Comparison of ENCODE assay signal across 8 cellular contexts in genomic region chr6:117482240-117483003, GRCh38. TPM values are rescaled to one million over a fixed set of nuclear protein-coding genes. Genes with fewer than 3 reads are reported as not detected.
A peak's percentile ranks its signal among the peaks of the same experiment; 100 is the strongest.
DNase-seq lines count a peak whose midpoint lies in the region; ATAC-seq and TF ChIP-seq lines count a peak whose summit lies in the region.

Gene DCBLD1, plus strand, starts transcription at chr6:117482674. Its CDS starts 108 bp downstream, at chr6:117482782.

- H3K27me3 ChIP-seq in DOHH2 (ENCODE audit: control insufficient read depth, low read length) (peaks cover 41% of the 10 kb centered on the region), osteoblast (ENCODE audit: insufficient read depth, low read length) (no peaks in the 10 kb centered on the region)

- H3K4me3 Mint-ChIP-seq in activated naive CD8-positive, alpha-beta T cell treated with anti-CD3 and anti-CD28 coated beads, Interleukin-2, amount 10 ng/mL, durations not matched to agents 7 days and 5 days = peak within 1 kb of the TSS; percentile 91

- H3K27me3 Mint-ChIP-seq in activated naive CD8-positive, alpha-beta T cell treated with anti-CD3 and anti-CD28 coated beads, Interleukin-2, amount 10 ng/mL, durations not matched to agents 7 days and 5 days = peaks cover 41% of the 10 kb centered on the region

- H3K4me3 ChIP-seq in DOHH2 (ENCODE audit: low read length) (peak within 1 kb of the TSS; percentile 44), osteoblast (ENCODE audit: insufficient read depth, low read length) (peak within 1 kb of the TSS; percentile 91)

- peak within 1 kb of the TSS; percentile 64 for H3K4me2 ChIP-seq in DOHH2 (ENCODE audit: low read length)
- peak within 1 kb of the TSS; percentile 87 for H3K4me2 ChIP-seq in osteoblast (ENCODE audit: insufficient read depth, low read length)

- ATAC-seq in GM21576 (IDR thresholded peaks at IDR 0.05; ENCODE audit: unreplicated experiment) = peak; percentile 66
- peak; percentile 82 for ATAC-seq in activated naive CD8-positive, alpha-beta T cell treated with anti-CD3 and anti-CD28 coated beads, Interleukin-2, amount 10 ng/mL, durations not matched to agents 7 days and 5 days (ENCODE audit: low read depth)

- no peaks in the 10 kb centered on the region for H3F3A ChIP-seq in DOHH2 (ENCODE audit: control insufficient read depth, insufficient read depth)

- intact Hi-C loops in head of caudate nucleus (cut with DNase I) = loop anchor here (10.0 kb wide), 1 partner anchor 72 kb away; no protein-coding TSS in a partner anchor

- H4K20me1 ChIP-seq in DOHH2 (ENCODE audit: control insufficient read depth, insufficient read depth, low read depth, low read length) (no peaks in the 10 kb centered on the region), osteoblast (ENCODE audit: insufficient read depth, low read length) (no peaks in the 10 kb centered on the region)

- POLR2A ChIA-PET in activated naive CD8-positive, alpha-beta T cell treated with anti-CD3 and anti-CD28 coated beads, Interleukin-2, amount 10 ng/mL, durations not matched to agents 7 days and 5 days (lab: Charles Lee) = interaction anchor here (1.2 to 3.3 kb wide), 4 partner anchors 14 to 120 kb away, joined by 3 to 32 read pairs (median 7); partner anchors contain the start of gene GOPC

- H3K79me2 ChIP-seq in DOHH2 (ENCODE audit: control insufficient read depth, low read length) (no peaks in the 10 kb centered on the region), osteoblast (ENCODE audit: insufficient read depth, low read length) (peaks cover 39% of the 10 kb centered on the region)

- H3K27ac ChIP-seq in DOHH2 (ENCODE audit: low read depth, low read length) = no peak within 1 kb of the TSS
- H3K27ac ChIP-seq in osteoblast (ENCODE audit: low read depth, low read length) = peak within 1 kb of the TSS; percentile 76

- no peaks in the 10 kb centered on the region for H3K9me3 Mint-ChIP-seq in activated naive CD8-positive, alpha-beta T cell treated with anti-CD3 and anti-CD28 coated beads, Interleukin-2, amount 10 ng/mL, durations not matched to agents 7 days and 5 days

- peak within 1 kb of the TSS; percentile 84 for H2AFZ ChIP-seq in osteoblast (ENCODE audit: low read length)

- no peak for TF ChIP-seq CTCF in DOHH2 (IDR thresholded peaks at IDR 0.05; ENCODE audit: low read depth, low read length, poor library complexity, severe bottlenecking)
- TF ChIP-seq CTCF in osteoblast (IDR thresholded peaks at IDR 0.05; ENCODE audit: extremely low read depth, low read depth, low read length) = no peak

- H3K27ac Mint-ChIP-seq in activated naive CD8-positive, alpha-beta T cell treated with anti-CD3 and anti-CD28 coated beads, Interleukin-2, amount 10 ng/mL, durations not matched to agents 7 days and 5 days = peak within 1 kb of the TSS; percentile 81

- peaks cover 2% of the 10 kb centered on the region for H3K36me3 Mint-ChIP-seq in activated naive CD8-positive, alpha-beta T cell treated with anti-CD3 and anti-CD28 coated beads, Interleukin-2, amount 10 ng/mL, durations not matched to agents 7 days and 5 days

- H3K9me3 ChIP-seq in DOHH2 (ENCODE audit: control insufficient read depth, insufficient read depth, low read length) (0 out of 2 replicates have a peak, but pooled peaks cover 4% of the 10 kb centered on the region), osteoblast (ENCODE audit: low read depth, low read length) (no peaks in the 10 kb centered on the region)

- H3K9me2 ChIP-seq in DOHH2 (replicated peaks; ENCODE audit: control insufficient read depth, low read length) = no peaks in the 10 kb centered on the region

- H3K36me3 ChIP-seq in DOHH2 (ENCODE audit: control insufficient read depth, low read length) (no peaks in the 10 kb centered on the region), osteoblast (ENCODE audit: insufficient read depth, low read length) (peaks cover 24% of the 10 kb centered on the region)

- peaks cover 20% of the 10 kb centered on the region for H3K4me1 Mint-ChIP-seq in activated naive CD8-positive, alpha-beta T cell treated with anti-CD3 and anti-CD28 coated beads, Interleukin-2, amount 10 ng/mL, durations not matched to agents 7 days and 5 days

- H3K4me1 ChIP-seq in DOHH2 (ENCODE audit: control insufficient read depth, low read length) (no peaks in the 10 kb centered on the region), osteoblast (ENCODE audit: insufficient read depth, low read length) (peaks cover 31% of the 10 kb centered on the region)

- DNase-seq in HuH-7 (ENCODE audit: low spot score) (peak; percentile 86), SK-N-DZ (ENCODE audit: low spot score) (peak; percentile 53), head of caudate nucleus (peak in 41 of 42 donors; percentile 18 to 82 (median 60)), osteoblast (ENCODE audit: insufficient read length, low spot score, missing footprints) (peak; percentile 99), ureter (ENCODE audit: low spot score) (peak; percentile 73)
- DNase-seq in activated naive CD8-positive, alpha-beta T cell treated with anti-CD3 and anti-CD28 coated beads, Interleukin-2, amount 10 ng/mL, durations not matched to agents 7 days and 5 days = peak; percentile 74

RNA-seq across cellular contexts. Expression of gene DCBLD1, which starts in this region (rescaled TPM):
- polyA plus RNA-seq in SK-N-DZ (2014; cell fraction: cytosol; rRNA removed) = 8.6 and 11.5 TPM in 2 replicates
- 4.8 and 8.0 TPM in 2 replicates for polyA plus RNA-seq in SK-N-DZ (2014; cell fraction: nucleus; rRNA removed)
- total RNA-seq in activated naive CD8-positive, alpha-beta T cell treated with anti-CD3 and anti-CD28 coated beads, Interleukin-2, amount 10 ng/mL, durations not matched to agents 7 days and 5 days = 1 to 10 TPM; 5.6 to 6.2 TPM
- total RNA-seq in osteoblast (22.1 and 29.7 TPM in 2 replicates), ureter (18.4 TPM)
